Comparison of ENCODE assay signal across 9 cellular contexts in genomic region chr3:154018100-154018696, GRCh38.
DNase-seq lines count a peak whose midpoint lies in the region; ATAC-seq and TF ChIP-seq lines count a peak whose summit lies in the region.
"Had no signal": no experiment of that assay in that cellular context is flagged by ENCODE, and none has a peak within 500 bp of the region (broad histone marks: within the 10 kb centered on the region; RNA-seq: fewer than 3 reads in every experiment).

No MANE protein-coding gene starts in this region.

- H3K79me2 ChIP-seq in smooth muscle cell (ENCODE audit: low read depth): no peaks in the 10 kb centered on the region

- no peak overlapping the region for H3K4me2 ChIP-seq in smooth muscle cell

- H3K4me3 ChIP-seq in coronary artery: no peak overlapping the region
- H3K4me3 ChIP-seq in smooth muscle cell: no peak overlapping the region
- H3K4me3 ChIP-seq in lower leg skin (ENCODE audit: low read depth, poor library complexity, severe bottlenecking): no peak overlapping the region

- no peaks in the 10 kb centered on the region for H3K4me1 ChIP-seq in smooth muscle cell (ENCODE audit: low read depth)

- ATAC-seq in GM19328 (IDR thresholded peaks at IDR 0.05; ENCODE audit: unreplicated experiment) (peak; percentile 70), HG03571 (IDR thresholded peaks at IDR 0.05; ENCODE audit: unreplicated experiment) (peak; percentile 64), SK-N-SH treated with all-trans-retinoic acid at 6 μM for 48 hours (peak; percentile 72), sciatic nerve (no peak)

- WGBS in smooth muscle cell (ENCODE audit: low lambda C conversion rate): 15% methylated on average over 3 of the region's 3 CpGs
- WGBS in lower leg skin, 2 donors: 56 to 64% methylated on average over 3 of the region's 3 CpGs

- H3K36me3 ChIP-seq in smooth muscle cell (ENCODE audit: low read depth): no peaks in the 10 kb centered on the region
- H3K36me3 ChIP-seq: neutrophil had no signal

- TF ChIP-seq CTCF in coronary artery (IDR thresholded peaks at IDR 0.05) (peak; percentile 12), smooth muscle cell (IDR thresholded peaks at IDR 0.05; ENCODE audit: borderline replicate concordance, insufficient read depth, poor library complexity, severe bottlenecking) (peak; percentile 62), lower leg skin (IDR thresholded peaks at IDR 0.05) (no peak)

- H3K9me3 ChIP-seq in smooth muscle cell (replicated peaks; ENCODE audit: low read depth): no peaks in the 10 kb centered on the region
- H3K9me3 ChIP-seq: neutrophil had no signal

- no peak overlapping the region for H3K9ac ChIP-seq in smooth muscle cell (ENCODE audit: low read depth)

- H2AFZ ChIP-seq in smooth muscle cell (ENCODE audit: low read depth): no peak overlapping the region

- H3F3A ChIP-seq in smooth muscle cell (ENCODE audit: low read depth): no peaks in the 10 kb centered on the region

- H3K27me3 ChIP-seq in smooth muscle cell (ENCODE audit: low read depth): no peaks in the 10 kb centered on the region
- H3K27me3 ChIP-seq: neutrophil had no signal

- intact Hi-C loops in lower leg skin (cut with DNase I; ENCODE audit: low total_unique reads): no loop called here
- intact Hi-C loops in sciatic nerve (cut with DNase I): loop anchor here (10.0 kb wide), 1 partner anchor 237 kb away; no protein-coding TSS in a partner anchor

- TF ChIP-seq POLR2A in lower leg skin (IDR thresholded peaks at IDR 0.05): no peak

- peak; percentile 59 for DNase-seq in D341Med (ENCODE audit: low spot score)
- DNase-seq in coronary artery (ENCODE audit: low spot score): no peak
- DNase-seq in smooth muscle cell (lab: John Stamatoyannopoulos, UW; ENCODE audit: unreplicated experiment): no peak
- no peak for DNase-seq in lower leg skin (ENCODE audit: low spot score in 2 of 2)
- no peak for DNase-seq in sciatic nerve (ENCODE audit: low spot score)

- H3K27ac ChIP-seq in coronary artery: no peak overlapping the region
- no peak overlapping the region for H3K27ac ChIP-seq in smooth muscle cell (ENCODE audit: low read depth)
- H3K27ac ChIP-seq: neutrophil had no signal

- no peaks in the 10 kb centered on the region for H4K20me1 ChIP-seq in smooth muscle cell (ENCODE audit: low read depth)

TF ChIP-seq in SK-N-SH treated with all-trans-retinoic acid at 6 μM for 48 hours, 23 proteins besides CTCF, POLR2A, EP300 and RAD21:
- TF ChIP-seq TCF4 (CRISPR knock-in tag; IDR thresholded peaks at IDR 0.05; ENCODE audit: borderline replicate concordance): no peak
- TF ChIP-seq RARB (CRISPR knock-in tag; IDR thresholded peaks at IDR 0.05): no peak
- TF ChIP-seq, protein P1, sequence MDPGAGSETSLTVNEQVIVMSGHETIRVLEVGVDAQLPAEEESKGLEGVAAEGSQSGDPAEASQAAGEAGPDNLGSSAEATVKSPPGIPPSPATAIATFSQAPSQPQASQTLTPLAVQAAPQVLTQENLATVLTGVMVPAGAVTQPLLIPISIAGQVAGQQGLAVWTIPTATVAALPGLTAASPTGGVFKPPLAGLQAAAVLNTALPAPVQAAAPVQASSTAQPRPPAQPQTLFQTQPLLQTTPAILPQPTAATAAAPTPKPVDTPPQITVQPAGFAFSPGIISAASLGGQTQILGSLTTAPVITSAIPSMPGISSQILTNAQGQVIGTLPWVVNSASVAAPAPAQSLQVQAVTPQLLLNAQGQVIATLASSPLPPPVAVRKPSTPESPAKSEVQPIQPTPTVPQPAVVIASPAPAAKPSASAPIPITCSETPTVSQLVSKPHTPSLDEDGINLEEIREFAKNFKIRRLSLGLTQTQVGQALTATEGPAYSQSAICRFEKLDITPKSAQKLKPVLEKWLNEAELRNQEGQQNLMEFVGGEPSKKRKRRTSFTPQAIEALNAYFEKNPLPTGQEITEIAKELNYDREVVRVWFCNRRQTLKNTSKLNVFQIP (CRISPR knock-in tag; IDR thresholded peaks at IDR 0.05; ENCODE audit: borderline replicate concordance, low read depth): no peak
- TF ChIP-seq CSDC2 (CRISPR knock-in tag; IDR thresholded peaks at IDR 0.05): no peak
- no peak for TF ChIP-seq ZNF8 (CRISPR knock-in tag; IDR thresholded peaks at IDR 0.05)
- TF ChIP-seq ESRRG (CRISPR knock-in tag; IDR thresholded peaks at IDR 0.05): no peak
- no peak for TF ChIP-seq PATZ1 (CRISPR knock-in tag; IDR thresholded peaks at IDR 0.05; ENCODE audit: borderline replicate concordance)
- no peak for TF ChIP-seq ZC3H10 (CRISPR knock-in tag; IDR thresholded peaks at IDR 0.05)
- TF ChIP-seq ARNTL (CRISPR knock-in tag; IDR thresholded peaks at IDR 0.05; ENCODE audit: borderline replicate concordance, low read depth): no peak
TF ChIP-seq in SK-N-SH treated with all-trans-retinoic acid at 6 μM for 48 hours: peak in this region for 0.

Comparison
In these comparisons a context has a peak if more than half of its experiments do, and no peak if none do; other contexts are left out.
1. CTCF ChIP-seq: peak in coronary artery (single experiment) and smooth muscle cell (single experiment); none in lower leg skin (0 of 3).